8 cellular contexts compared by ENCODE assay signal in the genomic region with DNA sequence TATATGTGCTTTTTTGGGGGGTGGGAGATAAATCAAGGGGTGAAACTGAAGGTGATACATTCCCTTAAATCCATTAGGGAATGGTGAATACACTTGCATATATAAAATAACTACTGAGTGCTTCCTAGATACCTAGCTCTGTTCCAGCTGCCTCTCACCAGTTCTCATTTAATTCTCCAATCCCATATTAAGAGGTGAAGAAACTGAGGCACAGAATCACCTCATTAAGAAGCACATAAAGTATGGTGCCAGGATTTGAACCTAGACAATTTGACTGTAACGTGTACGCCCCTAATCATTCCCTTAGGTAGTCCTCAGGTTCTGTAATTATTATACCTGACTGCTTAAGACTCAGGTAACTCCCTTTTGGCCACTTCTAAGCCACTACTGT. TPM values are rescaled to one million over a fixed set of nuclear protein-coding genes. Genes with fewer than 3 reads are reported as not detected.
DNase-seq lines count a peak whose midpoint lies in the region; ATAC-seq and TF ChIP-seq lines count a peak whose summit lies in the region.

No MANE protein-coding gene starts in this region.

- no peak for ATAC-seq in activated CD8-positive, alpha-beta T cell treated with anti-CD3 and anti-CD28 coated beads for 36 hours
- no peak for ATAC-seq in stimulated activated effector memory CD8-positive, alpha-beta T cell treated with anti-CD3 and anti-CD28 coated beads, Interleukin-12 subunit alpha, Interleukin-12 subunit beta, amount 100 ng/mL, for 72 hours
- ATAC-seq in HG03280 (IDR thresholded peaks at IDR 0.05; ENCODE audit: unreplicated experiment), result no peak

- peak overlapping the region; percentile 84 for H3K9ac ChIP-seq in iPS-15b (ENCODE audit: low read depth, low read length)

- H3K36me3 Mint-ChIP-seq in HFFc6 (ENCODE audit: low read depth), result no peaks in the 10 kb centered on the region; the same call in 1 of the 2 replicates
- H3K36me3 Mint-ChIP-seq in activated CD8-positive, alpha-beta T cell treated with anti-CD3 and anti-CD28 coated beads for 36 hours (ENCODE audit: low read depth), result peaks cover 8% of the 10 kb centered on the region
- H3K36me3 Mint-ChIP-seq in stimulated activated effector memory CD8-positive, alpha-beta T cell treated with anti-CD3 and anti-CD28 coated beads, Interleukin-12 subunit alpha, Interleukin-12 subunit beta, amount 100 ng/mL, for 72 hours, result peaks cover 36% of the 10 kb centered on the region

- peak overlapping the region; percentile 100 for H3K27ac Mint-ChIP-seq in HFFc6
- peak overlapping the region; percentile 98 for H3K27ac Mint-ChIP-seq in activated CD8-positive, alpha-beta T cell treated with anti-CD3 and anti-CD28 coated beads for 36 hours
- peak overlapping the region; percentile 97 for H3K27ac Mint-ChIP-seq in stimulated activated effector memory CD8-positive, alpha-beta T cell treated with anti-CD3 and anti-CD28 coated beads, Interleukin-12 subunit alpha, Interleukin-12 subunit beta, amount 100 ng/mL, for 72 hours

- no peaks in the 10 kb centered on the region for H3K27me3 ChIP-seq in iPS-15b (ENCODE audit: control insufficient read depth, insufficient read depth, low read length)

- DNase-seq in HFFc6 (no peak), hippocampal formation (lab: John Stamatoyannopoulos, UW) (no peak), amniotic stem cell (lab: John Stamatoyannopoulos, UW) (no peak), GM13977 (ENCODE audit: low spot score) (no peak)
- DNase-seq in activated CD8-positive, alpha-beta T cell treated with anti-CD3 and anti-CD28 coated beads for 36 hours, result no peak
- DNase-seq in stimulated activated effector memory CD8-positive, alpha-beta T cell treated with anti-CD3 and anti-CD28 coated beads, Interleukin-12 subunit alpha, Interleukin-12 subunit beta, amount 100 ng/mL, for 72 hours (ENCODE audit: low spot score in 2 of 2), result no peak

- H3K4me3 Mint-ChIP-seq in HFFc6, result peak overlapping the region; percentile 92
- H3K4me3 Mint-ChIP-seq in activated CD8-positive, alpha-beta T cell treated with anti-CD3 and anti-CD28 coated beads for 36 hours, result peak overlapping the region; percentile 85
- peak overlapping the region; percentile 84 for H3K4me3 Mint-ChIP-seq in stimulated activated effector memory CD8-positive, alpha-beta T cell treated with anti-CD3 and anti-CD28 coated beads, Interleukin-12 subunit alpha, Interleukin-12 subunit beta, amount 100 ng/mL, for 72 hours

- CTCF ChIA-PET in activated CD8-positive, alpha-beta T cell treated with anti-CD3 and anti-CD28 coated beads for 36 hours (lab: Charles Lee), result interaction anchor here (0.8 to 4.7 kb wide), 8 partner anchors 10 to 234 kb away, joined by 3 to 45 read pairs (median 6); no protein-coding TSS in a partner anchor

- no peaks in the 10 kb centered on the region for H3K9me3 Mint-ChIP-seq in HFFc6
- H3K9me3 Mint-ChIP-seq in activated CD8-positive, alpha-beta T cell treated with anti-CD3 and anti-CD28 coated beads for 36 hours, result no peaks in the 10 kb centered on the region
- H3K9me3 Mint-ChIP-seq in stimulated activated effector memory CD8-positive, alpha-beta T cell treated with anti-CD3 and anti-CD28 coated beads, Interleukin-12 subunit alpha, Interleukin-12 subunit beta, amount 100 ng/mL, for 72 hours, result no peaks in the 10 kb centered on the region

- H3K4me3 ChIP-seq in iPS-15b (ENCODE audit: low read depth, low read length), result peak overlapping the region; percentile 73

- intact Hi-C loops in activated CD8-positive, alpha-beta T cell treated with anti-CD3 and anti-CD28 coated beads for 36 hours (cut with micrococcal nuclease), result loop anchor here (5.0 to 10.0 kb wide), 2 partner anchors 153 to 206 kb away; a partner anchor contains a TSS

- TF ChIP-seq CTCF in HFFc6 (IDR thresholded peaks at IDR 0.05) (no peak), GM13977 (IDR thresholded peaks at IDR 0.05; ENCODE audit: extremely low read depth, insufficient read depth, missing control alignments) (no peak)
- no peak for TF ChIP-seq CTCF in activated CD8-positive, alpha-beta T cell treated with anti-CD3 and anti-CD28 coated beads for 36 hours (IDR thresholded peaks at IDR 0.05)

- peaks cover 3% of the 10 kb centered on the region; the same call in 1 of the 2 replicates for H3K27me3 Mint-ChIP-seq in HFFc6 (ENCODE audit: insufficient read depth)
- H3K27me3 Mint-ChIP-seq in activated CD8-positive, alpha-beta T cell treated with anti-CD3 and anti-CD28 coated beads for 36 hours, result no peaks in the 10 kb centered on the region

- H3K36me3 ChIP-seq in iPS-15b (ENCODE audit: control insufficient read depth, insufficient read depth, low read length), result no peaks in the 10 kb centered on the region

- POLR2A ChIA-PET in activated CD8-positive, alpha-beta T cell treated with anti-CD3 and anti-CD28 coated beads for 36 hours (lab: Charles Lee), result interaction anchor here (1.0 to 2.2 kb wide), 9 partner anchors 11 to 209 kb away, joined by 3 to 11 read pairs (median 7); a partner anchor contains a TSS

- in situ Hi-C loops in GM13977 (cut with MboI; ENCODE audit: low pct_unique_long_range_greater_than_20kb, low sequenced_read_pairs, unreplicated experiment), result no loop called here

- peaks cover 4% of the 10 kb centered on the region for H3K4me1 ChIP-seq in iPS-15b (ENCODE audit: control insufficient read depth, insufficient read depth, low read length)

- no peaks in the 10 kb centered on the region for H3K9me3 ChIP-seq in iPS-15b (ENCODE audit: control insufficient read depth, insufficient read depth, low read length)

- H3K4me1 Mint-ChIP-seq in HFFc6 (ENCODE audit: low read depth), result peaks cover 64% of the 10 kb centered on the region
- H3K4me1 Mint-ChIP-seq in activated CD8-positive, alpha-beta T cell treated with anti-CD3 and anti-CD28 coated beads for 36 hours (ENCODE audit: low read depth), result peaks cover 25% of the 10 kb centered on the region
- peaks cover 23% of the 10 kb centered on the region for H3K4me1 Mint-ChIP-seq in stimulated activated effector memory CD8-positive, alpha-beta T cell treated with anti-CD3 and anti-CD28 coated beads, Interleukin-12 subunit alpha, Interleukin-12 subunit beta, amount 100 ng/mL, for 72 hours

RNA-seq across cellular contexts. Expression of a gene that starts 1.5 kb away (rescaled TPM):
- total RNA-seq in HFFc6 (2021; fragmentation: NEBNext Ultra II Directional; extraction: Animal tissue kit (Norgen Biotek cat#: 25700)), result 1 to 10 TPM; 4.4 to 6.5 (median 5.7) TPM
- total RNA-seq in activated CD8-positive, alpha-beta T cell treated with anti-CD3 and anti-CD28 coated beads for 36 hours, result 10 to 100 TPM; 16.8 to 17.9 TPM

RNA-seq across cellular contexts. Expression of a gene that starts 34.8 kb away (rescaled TPM):
- total RNA-seq in HFFc6 (2021; fragmentation: NEBNext Ultra II Directional; extraction: Animal tissue kit (Norgen Biotek cat#: 25700)), result 1 to 10 TPM in 2 of 6 experiments, under 1 TPM in 4; 0.23 to 1.5 (median 0.66) TPM
- total RNA-seq in activated CD8-positive, alpha-beta T cell treated with anti-CD3 and anti-CD28 coated beads for 36 hours, result not detected
